In genomic region chr10:86968271-86968993, GRCh38 we compare ENCODE assay signal across 9 cellular contexts. TPM values are rescaled to one million over a fixed set of nuclear protein-coding genes. Genes with fewer than 3 reads are reported as not detected.
A peak's percentile ranks its signal among the peaks of the same experiment; 100 is the strongest.
DNase-seq lines count a peak whose midpoint lies in the region; ATAC-seq and TF ChIP-seq lines count a peak whose summit lies in the region.
"Had no signal": no experiment of that assay in that cellular context is flagged by ENCODE, and none has a peak within 500 bp of the region (broad histone marks: within the 10 kb centered on the region; RNA-seq: fewer than 3 reads in every experiment).

TSS of gene ADIRF (plus strand) at chr10:86968482. CDS start at chr10:86968545, 63 bp downstream.

- POLR2A ChIA-PET in CD4-positive, alpha-beta T cell (lab: Charles Lee) = interaction anchor here (1.7 to 3.1 kb wide), 2 partner anchors 29 to 126 kb away, joined by 6 to 32 read pairs; partner anchors contain the start of genes GLUD1 and SHLD2

- no peaks in the 10 kb centered on the region for H3K9me3 Mint-ChIP-seq in CD4-positive, alpha-beta T cell

- H2AFZ ChIP-seq in OCI-LY3 (ENCODE audit: low read depth, low read length) (no peak within 1 kb of the TSS), osteoblast (ENCODE audit: low read length) (peak within 1 kb of the TSS; percentile 66)

- H3K36me3 ChIP-seq in OCI-LY3 (replicated peaks; ENCODE audit: low read depth, low read length) (peaks cover 29% of the 10 kb centered on the region), osteoblast (ENCODE audit: insufficient read depth, low read length) (no peaks in the 10 kb centered on the region), BE2C (no peaks in the 10 kb centered on the region)
- H3K36me3 ChIP-seq: SJSA1 had no signal

- peak within 1 kb of the TSS; percentile 93 for H3K27ac Mint-ChIP-seq in CD4-positive, alpha-beta T cell

- H3K4me1 ChIP-seq in OCI-LY3 (ENCODE audit: low read length) = peaks cover 72% of the 10 kb centered on the region
- H3K4me1 ChIP-seq in osteoblast (ENCODE audit: insufficient read depth, low read length) = peaks cover 48% of the 10 kb centered on the region
- H3K4me1 ChIP-seq in BE2C = peaks cover 12% of the 10 kb centered on the region

- no peaks in the 10 kb centered on the region for H3K27me3 Mint-ChIP-seq in CD4-positive, alpha-beta T cell

- no peaks in the 10 kb centered on the region for H3K9me3 ChIP-seq in CD4-positive, alpha-beta T cell (ENCODE audit: control insufficient read depth, low read length)
- H3K9me3 ChIP-seq in OCI-LY3 (ENCODE audit: insufficient read depth, low read length) = no peaks in the 10 kb centered on the region
- H3K9me3 ChIP-seq in osteoblast (ENCODE audit: low read depth, low read length) = no peaks in the 10 kb centered on the region
- no peaks in the 10 kb centered on the region for H3K9me3 ChIP-seq in BE2C
- H3K9me3 ChIP-seq: SJSA1 had no signal

- H3K27ac ChIP-seq in CD4-positive, alpha-beta T cell (ENCODE audit: low read depth, low read length) = peak within 1 kb of the TSS; percentile 6
- H3K27ac ChIP-seq in OCI-LY3 (ENCODE audit: low read length) (peak within 1 kb of the TSS; percentile 100), osteoblast (ENCODE audit: low read depth, low read length) (peak within 1 kb of the TSS; percentile 87)

- CTCF ChIA-PET in CD4-positive, alpha-beta T cell (lab: Charles Lee) = interaction anchor here (2.6 kb wide), 1 partner anchor 8 kb away, joined by 8 read pairs; no protein-coding TSS in a partner anchor

- peaks cover 46% of the 10 kb centered on the region for H3K4me1 Mint-ChIP-seq in CD4-positive, alpha-beta T cell (ENCODE audit: low read depth)

- peak in 2 of 10 experiments; percentile 24 to 25 for DNase-seq in CD4-positive, alpha-beta T cell
- DNase-seq in osteoblast (ENCODE audit: insufficient read length, low spot score, missing footprints) (peak; percentile 85), occipital lobe (lab: John Stamatoyannopoulos, UW) (no peak), D341Med (ENCODE audit: low spot score) (no peak), BE2C (no peak)

- H4K20me1 ChIP-seq in OCI-LY3 (ENCODE audit: insufficient read depth, low read length) (no peaks in the 10 kb centered on the region), osteoblast (ENCODE audit: insufficient read depth, low read length) (peaks cover 5% of the 10 kb centered on the region)

- H3K9ac ChIP-seq in OCI-LY3 (ENCODE audit: low read length) = peak within 1 kb of the TSS; percentile 100

- peak within 1 kb of the TSS; percentile 73 for H3K4me3 Mint-ChIP-seq in CD4-positive, alpha-beta T cell

- peak within 1 kb of the TSS; percentile 98 for H3K4me3 ChIP-seq in OCI-LY3 (ENCODE audit: low read length)
- H3K4me3 ChIP-seq in osteoblast (ENCODE audit: insufficient read depth, low read length) = peak within 1 kb of the TSS; percentile 82
- H3K4me3 ChIP-seq in BE2C (ENCODE audit: low read depth, low read length) = no peak within 1 kb of the TSS

- no peaks in the 10 kb centered on the region for H3K36me3 Mint-ChIP-seq in CD4-positive, alpha-beta T cell (ENCODE audit: low read depth)

- TF ChIP-seq CTCF in CD4-positive, alpha-beta T cell (IDR thresholded peaks at IDR 0.05) = no peak
- TF ChIP-seq CTCF in OCI-LY3 (IDR thresholded peaks at IDR 0.05; ENCODE audit: low read depth, low read length) (no peak), osteoblast (IDR thresholded peaks at IDR 0.05; ENCODE audit: extremely low read depth, low read depth, low read length) (no peak), BE2C (IDR thresholded peaks at IDR 0.05; ENCODE audit: low read depth, low read length) (no peak)

- ATAC-seq in CD4-positive, alpha-beta T cell (ENCODE audit: poor library complexity) = no peak
- ATAC-seq in esophagus mucosa (peak; percentile 28), HG03045 (IDR thresholded peaks at IDR 0.05; ENCODE audit: unreplicated experiment) (no peak)

- no peaks in the 10 kb centered on the region for H3K27me3 ChIP-seq in CD4-positive, alpha-beta T cell (ENCODE audit: control insufficient read depth, insufficient read depth, low read length)
- H3K27me3 ChIP-seq in OCI-LY3 (ENCODE audit: low read depth, low read length) (no peaks in the 10 kb centered on the region), osteoblast (ENCODE audit: insufficient read depth, low read length) (no peaks in the 10 kb centered on the region), BE2C (no peaks in the 10 kb centered on the region)
- H3K27me3 ChIP-seq: SJSA1 had no signal

- H3K79me2 ChIP-seq in OCI-LY3 (ENCODE audit: low read length) = peaks cover 63% of the 10 kb centered on the region
- no peaks in the 10 kb centered on the region for H3K79me2 ChIP-seq in osteoblast (ENCODE audit: insufficient read depth, low read length)

- intact Hi-C loops in CD4-positive, alpha-beta T cell (cut with DNase I, micrococcal nuclease) = loop anchor here (10.0 kb wide), 2 partner anchors 284 to 564 kb away; no protein-coding TSS in a partner anchor

- H3K4me2 ChIP-seq in OCI-LY3 (ENCODE audit: low read length) (peak within 1 kb of the TSS; percentile 85), osteoblast (ENCODE audit: insufficient read depth, low read length) (peak within 1 kb of the TSS; percentile 95)

RNA-seq across cellular contexts. Expression of gene ADIRF, which starts in this region (rescaled TPM):
- not detected for total RNA-seq in CD4-positive, alpha-beta T cell
- total RNA-seq in esophagus mucosa (46.1 TPM), osteoblast (11.9 and 18.3 TPM in 2 replicates), occipital lobe (not detected)
- polyA plus RNA-seq in BE2C (2012; ENCODE audit: insufficient read depth, insufficient read length, low read depth) = not detected
- total RNA-seq: SJSA1 had no signal

Comparison
In these comparisons a context has a peak if more than half of its experiments do, and no peak if none do; other contexts are left out.
1. RNA of gene ADIRF (total RNA-seq): 46.1 TPM in esophagus mucosa (single experiment) and 11.9 to 18.3 TPM in osteoblast; not detected in CD4-positive, alpha-beta T cell and not detected in occipital lobe (single experiment); every median in the first group is over 10 times any median in the second.
2. H3K27ac ChIP-seq: peak in every context shown above with its lines; median percentile 100 in OCI-LY3; 87 in osteoblast; 6 in CD4-positive, alpha-beta T cell.